ENCODE assay signal across 15 cellular contexts in genomic region chr9:20320921-20321320, GRCh38.
DNase-seq lines count a peak whose midpoint lies in the region; FAIRE-seq and TF ChIP-seq lines count a peak whose summit lies in the region.
"Had no signal": no experiment of that assay in that cellular context is flagged by ENCODE, and none has a peak within 500 bp of the region (broad histone marks: within the 10 kb centered on the region; RNA-seq: fewer than 3 reads in every experiment).

No MANE protein-coding gene starts in this region.

- TF ChIP-seq CTCF in MCF 10A (IDR thresholded peaks at IDR 0.05; ENCODE audit: unreplicated experiment), result no peak
- TF ChIP-seq CTCF in nephron progenitor cell (IDR thresholded peaks at IDR 0.05), result no peak

- CTCF ChIA-PET in CD8-positive, alpha-beta memory T cell (lab: Charles Lee), result interaction anchor here (1.0 kb wide), 1 partner anchor 9 kb away, joined by 3 read pairs; no protein-coding TSS in a partner anchor
- CTCF ChIA-PET in MCF 10A (lab: Yijun Ruan, JAX), result interaction anchor here (0.7 to 3.4 kb wide), 12 partner anchors 14 to 375 kb away, joined by 3 to 19 read pairs (median 3); partner anchors contain the start of gene MLLT3

- H3K27ac ChIP-seq in CD8-positive, alpha-beta memory T cell (ENCODE audit: low read depth, low read length), result no peak overlapping the region
- H3K27ac ChIP-seq: gastrocnemius medialis, parathyroid adenoma had no signal

- H3K4me1 Mint-ChIP-seq in CD8-positive, alpha-beta memory T cell, result peaks cover 37 to 76% (median 64%) of the 10 kb centered on the region in 3 donors
- peaks cover 34% of the 10 kb centered on the region for H3K4me1 Mint-ChIP-seq in MCF 10A (ENCODE audit: insufficient read depth, unreplicated experiment)
- H3K4me1 Mint-ChIP-seq in nephron progenitor cell, result peaks cover 55% of the 10 kb centered on the region

- H3K27me3 ChIP-seq in CD8-positive, alpha-beta memory T cell (ENCODE audit: insufficient read depth, low read length, poor library complexity, severe bottlenecking), result no peaks in the 10 kb centered on the region
- H3K27me3 ChIP-seq: gastrocnemius medialis had no signal

- intact Hi-C loops in MCF 10A (cut with micrococcal nuclease) (no loop called here), head of caudate nucleus (cut with DNase I) (no loop called here)

- H3K4me1 ChIP-seq in CD8-positive, alpha-beta memory T cell (ENCODE audit: insufficient read depth, low read length), result peaks cover 75% of the 10 kb centered on the region
- H3K4me1 ChIP-seq: gastrocnemius medialis, parathyroid adenoma had no signal

- no peak for DNase-seq in CD8-positive, alpha-beta memory T cell
- DNase-seq in NCI-H69 (lab: John Stamatoyannopoulos, UW), result peak; percentile 24
- peak; percentile 42 for DNase-seq in MCF 10A (ENCODE audit: unreplicated experiment)
- DNase-seq in nephron progenitor cell, result no peak
- no peak for DNase-seq in head of caudate nucleus
- no peak for DNase-seq in GM19239 (ENCODE audit: insufficient read length, low spot score)
- DNase-seq in C1 segment of cervical spinal cord (lab: John Stamatoyannopoulos, UW), result no peak
- DNase-seq: DMS79 treated with DMSO at 0.1 percent for 48 hours, endodermal cell, gastrocnemius medialis, midbrain, NCI-H446 treated with DMSO at 0.1 percent for 48 hours had no signal

- H3K36me3 ChIP-seq in CD8-positive, alpha-beta memory T cell (ENCODE audit: insufficient read depth, low read length), result no peaks in the 10 kb centered on the region
- H3K36me3 ChIP-seq: gastrocnemius medialis had no signal

- POLR2A ChIA-PET in CD8-positive, alpha-beta memory T cell (lab: Charles Lee), result interaction anchor here (1.2 kb wide), 1 partner anchor 21 kb away, joined by 3 read pairs; no protein-coding TSS in a partner anchor
- POLR2A ChIA-PET in MCF 10A (lab: Yijun Ruan, JAX), result interaction anchor here (0.6 to 2.6 kb wide), 5 partner anchors 12 to 604 kb away, joined by 3 to 12 read pairs (median 8); partner anchors contain the start of gene FOCAD

- H3K27ac Mint-ChIP-seq in CD8-positive, alpha-beta memory T cell, result peak overlapping the region in 7 of 8 donors; percentile 7 to 93 (median 53)
- H3K27ac Mint-ChIP-seq in MCF 10A (ENCODE audit: low read depth, unreplicated experiment) (peak overlapping the region; percentile 50), nephron progenitor cell (peak overlapping the region; percentile 52)
- H3K27ac Mint-ChIP-seq: endodermal cell had no signal

- H3K4me3 ChIP-seq in CD8-positive, alpha-beta memory T cell (ENCODE audit: low read length), result peak overlapping the region; percentile 40
- H3K4me3 ChIP-seq: gastrocnemius medialis had no signal

- BruUV-seq in MCF 10A (replicated peaks; lab: Mats Ljungman, UMichigan), result no TSS peak

- H3K9me3 ChIP-seq in CD8-positive, alpha-beta memory T cell (ENCODE audit: low read length), result no peaks in the 10 kb centered on the region
- H3K9me3 ChIP-seq: gastrocnemius medialis had no signal

- H3K4me3 Mint-ChIP-seq in CD8-positive, alpha-beta memory T cell, result peak overlapping the region in 2 of 7 donors; percentile 62 to 70
- H3K4me3 Mint-ChIP-seq in MCF 10A (ENCODE audit: unreplicated experiment) (no peak overlapping the region), nephron progenitor cell (no peak overlapping the region)
- H3K4me3 Mint-ChIP-seq: endodermal cell had no signal

- H3K27me3 Mint-ChIP-seq in CD8-positive, alpha-beta memory T cell, result peaks cover 0 to 6% of the 10 kb centered on the region in 2 donors
- H3K27me3 Mint-ChIP-seq in MCF 10A (ENCODE audit: insufficient read depth, unreplicated experiment) (no peaks in the 10 kb centered on the region), nephron progenitor cell (ENCODE audit: low read depth, poor library complexity) (peaks cover 6% of the 10 kb centered on the region)

- no peaks in the 10 kb centered on the region for H3K9me3 Mint-ChIP-seq in CD8-positive, alpha-beta memory T cell
- H3K9me3 Mint-ChIP-seq in MCF 10A (ENCODE audit: unreplicated experiment) (no peaks in the 10 kb centered on the region), nephron progenitor cell (peaks cover 6% of the 10 kb centered on the region)
- H3K9me3 Mint-ChIP-seq: activated T-helper 2 cell treated with anti-CD3 and anti-CD28 coated beads, Interferon-gamma antibody, Interleukin-2, Interleukin-4, amounts not matched to agents 10 μg/mL and 5 μg/mL and 100 μg/mL, durations not matched to agents 14 hours and 24 hours and 36 hours; endodermal cell had no signal

- peaks cover 0 to 5% (median 2%) of the 10 kb centered on the region in 3 donors for H3K36me3 Mint-ChIP-seq in CD8-positive, alpha-beta memory T cell
- H3K36me3 Mint-ChIP-seq in MCF 10A (ENCODE audit: insufficient read depth, unreplicated experiment) (no peaks in the 10 kb centered on the region), nephron progenitor cell (ENCODE audit: low read depth) (no peaks in the 10 kb centered on the region)

- no peak for FAIRE-seq in GM19239 (lab: Jason Lieb, UNC)
- FAIRE-seq: H54 had no signal

Comparison
In these comparisons a context has a peak if more than half of its experiments do, and no peak if none do; other contexts are left out.
1. DNase-seq: peak in NCI-H69 (single experiment) and MCF 10A (single experiment); none in CD8-positive, alpha-beta memory T cell (0 of 5), nephron progenitor cell (single experiment), head of caudate nucleus (0 of 42), GM19239 (single experiment) and C1 segment of cervical spinal cord (0 of 14).
2. Peak in every context shown above with its lines, with median percentiles within 50 percentile points of each other: H3K27ac Mint-ChIP-seq.